Comparison of ENCODE assay signal across 1 cellular context in genomic region chr7:115812796-115813195, GRCh38.
TF ChIP-seq lines count a peak whose summit lies in the region.

No MANE protein-coding gene starts in this region.

TF ChIP-seq in GM23338, 12 proteins besides CTCF, POLR2A, EP300 and RAD21 (continued from another document):
- no peak for TF ChIP-seq ETS1 (IDR thresholded peaks at IDR 0.05)
- no peak for TF ChIP-seq POLR2AphosphoS5 (IDR thresholded peaks at IDR 0.05; ENCODE audit: low read depth)
- TF ChIP-seq STAT1 (IDR thresholded peaks at IDR 0.05; ENCODE audit: unreplicated experiment) = no peak
- TF ChIP-seq ZNF114 (CRISPR knock-in tag; IDR thresholded peaks at IDR 0.05) = no peak
- TF ChIP-seq REST (IDR thresholded peaks at IDR 0.05; ENCODE audit: unreplicated experiment) = no peak
- TF ChIP-seq ZNF331 (CRISPR knock-in tag; IDR thresholded peaks at IDR 0.05; ENCODE audit: low read depth) = no peak
TF ChIP-seq in GM23338: peak in this region for 0.
